In the genomic region with DNA sequence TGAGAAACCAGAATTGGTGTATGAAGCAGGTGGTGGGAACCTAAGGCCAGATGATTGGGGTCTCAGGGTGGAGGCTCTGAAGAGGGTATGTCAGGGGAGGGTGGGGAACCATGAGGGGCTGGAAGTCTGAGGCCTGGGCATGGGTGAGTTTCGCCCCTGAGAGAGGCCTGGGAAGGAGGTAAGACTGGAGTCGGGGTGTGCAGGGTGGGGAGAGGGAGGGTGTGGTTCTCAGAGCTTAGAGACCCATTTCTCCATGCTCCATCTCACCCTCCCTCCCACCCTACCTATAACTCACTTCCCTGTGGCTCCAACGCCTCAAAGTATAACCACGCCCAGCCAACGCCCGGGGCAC, we compare ENCODE assay signal across 6 cellular contexts. TPM values are rescaled to one million over a fixed set of nuclear protein-coding genes. Genes with fewer than 3 reads are reported as not detected.
DNase-seq lines count a peak whose midpoint lies in the region; ATAC-seq, FAIRE-seq and TF ChIP-seq lines count a peak whose summit lies in the region.

No MANE protein-coding gene starts in this region.

- H3K4me3 Mint-ChIP-seq in activated CD4-positive, alpha-beta T cell treated with anti-CD3 and anti-CD28 coated beads for 36 hours, result peak overlapping the region; percentile 84
- H3K4me3 Mint-ChIP-seq in astrocyte (ENCODE audit: unreplicated experiment), result peak overlapping the region; percentile 84
- peak overlapping the region; percentile 82 for H3K4me3 Mint-ChIP-seq in stimulated activated effector memory CD8-positive, alpha-beta T cell treated with anti-CD3 and anti-CD28 coated beads, Interleukin-12 subunit alpha, Interleukin-12 subunit beta, amount 100 ng/mL, for 72 hours

- POLR2A ChIA-PET in activated CD4-positive, alpha-beta T cell treated with anti-CD3 and anti-CD28 coated beads for 36 hours (lab: Charles Lee), result no interaction called here

- peaks cover 4% of the 10 kb centered on the region for H3K79me2 ChIP-seq in astrocyte (ENCODE audit: insufficient read depth, low read length)

- no peak overlapping the region for H3K4me3 ChIP-seq in astrocyte (ENCODE audit: insufficient read depth, low read depth, low read length)

- no peak overlapping the region for H2AFZ ChIP-seq in astrocyte (ENCODE audit: low read depth, low read length)

- intact Hi-C loops in activated CD4-positive, alpha-beta T cell treated with anti-CD3 and anti-CD28 coated beads for 36 hours (cut with DNase I, micrococcal nuclease), result loop anchor here (1.0 to 5.0 kb wide), 24 partner anchors 41 to 771 kb away; a partner anchor contains a TSS

- H3K9me3 Mint-ChIP-seq in activated CD4-positive, alpha-beta T cell treated with anti-CD3 and anti-CD28 coated beads for 36 hours (ENCODE audit: low read depth), result no peaks in the 10 kb centered on the region
- peaks cover 3% of the 10 kb centered on the region for H3K9me3 Mint-ChIP-seq in astrocyte (ENCODE audit: unreplicated experiment)
- H3K9me3 Mint-ChIP-seq in stimulated activated effector memory CD8-positive, alpha-beta T cell treated with anti-CD3 and anti-CD28 coated beads, Interleukin-12 subunit alpha, Interleukin-12 subunit beta, amount 100 ng/mL, for 72 hours, result no peaks in the 10 kb centered on the region

- no peak for DNase-seq in activated CD4-positive, alpha-beta T cell treated with anti-CD3 and anti-CD28 coated beads for 36 hours
- DNase-seq in activated CD4-positive, alpha-beta T cell treated with anti-CD3 and anti-CD28 coated beads, Interleukin-2, amount 50 U/mL, for 1 hour, result no peak
- DNase-seq in astrocyte (ENCODE audit: low read depth) (no peak), RKO (ENCODE audit: low spot score) (no peak)
- no peak for DNase-seq in stimulated activated effector memory CD8-positive, alpha-beta T cell treated with anti-CD3 and anti-CD28 coated beads, Interleukin-12 subunit alpha, Interleukin-12 subunit beta, amount 100 ng/mL, for 72 hours (ENCODE audit: low spot score in 2 of 2)

- H3K9me3 ChIP-seq in astrocyte (ENCODE audit: insufficient read depth, low read depth, low read length), result no peaks in the 10 kb centered on the region

- H3K27ac ChIP-seq in astrocyte (ENCODE audit: low read depth, low read length), result no peak overlapping the region

- no peak for TF ChIP-seq CTCF in astrocyte (IDR thresholded peaks at IDR 0.05; ENCODE audit: insufficient read depth, low read depth, low read length)

- peaks cover 5% of the 10 kb centered on the region for H4K20me1 ChIP-seq in astrocyte (ENCODE audit: insufficient read depth, low read length)

- H3K9ac ChIP-seq in astrocyte (ENCODE audit: low read length), result no peak overlapping the region

- no peaks in the 10 kb centered on the region for H3K27me3 Mint-ChIP-seq in activated CD4-positive, alpha-beta T cell treated with anti-CD3 and anti-CD28 coated beads for 36 hours
- peaks cover 19% of the 10 kb centered on the region for H3K27me3 Mint-ChIP-seq in astrocyte (ENCODE audit: low read depth, unreplicated experiment)

- no peak for FAIRE-seq in astrocyte (lab: Jason Lieb, UNC)

- H3K27ac Mint-ChIP-seq in activated CD4-positive, alpha-beta T cell treated with anti-CD3 and anti-CD28 coated beads for 36 hours, result peak overlapping the region; percentile 48
- no peak overlapping the region for H3K27ac Mint-ChIP-seq in astrocyte (ENCODE audit: unreplicated experiment)
- H3K27ac Mint-ChIP-seq in stimulated activated effector memory CD8-positive, alpha-beta T cell treated with anti-CD3 and anti-CD28 coated beads, Interleukin-12 subunit alpha, Interleukin-12 subunit beta, amount 100 ng/mL, for 72 hours, result peak overlapping the region; percentile 90

- H3K36me3 ChIP-seq in astrocyte (ENCODE audit: insufficient read depth, low read length), result no peaks in the 10 kb centered on the region

- ATAC-seq in activated CD4-positive, alpha-beta T cell treated with anti-CD3 and anti-CD28 coated beads for 36 hours, result no peak
- ATAC-seq in stimulated activated effector memory CD8-positive, alpha-beta T cell treated with anti-CD3 and anti-CD28 coated beads, Interleukin-12 subunit alpha, Interleukin-12 subunit beta, amount 100 ng/mL, for 72 hours, result no peak
- no peak for ATAC-seq in HG03521 (IDR thresholded peaks at IDR 0.05; ENCODE audit: unreplicated experiment)

- peaks cover 24% of the 10 kb centered on the region for H3K4me1 Mint-ChIP-seq in activated CD4-positive, alpha-beta T cell treated with anti-CD3 and anti-CD28 coated beads for 36 hours
- no peaks in the 10 kb centered on the region for H3K4me1 Mint-ChIP-seq in astrocyte (ENCODE audit: low read depth, unreplicated experiment)
- peaks cover 31% of the 10 kb centered on the region for H3K4me1 Mint-ChIP-seq in stimulated activated effector memory CD8-positive, alpha-beta T cell treated with anti-CD3 and anti-CD28 coated beads, Interleukin-12 subunit alpha, Interleukin-12 subunit beta, amount 100 ng/mL, for 72 hours

- CTCF ChIA-PET in activated CD4-positive, alpha-beta T cell treated with anti-CD3 and anti-CD28 coated beads for 36 hours (lab: Charles Lee), result no interaction called here

- no peaks in the 10 kb centered on the region for H3K36me3 Mint-ChIP-seq in activated CD4-positive, alpha-beta T cell treated with anti-CD3 and anti-CD28 coated beads for 36 hours (ENCODE audit: low read depth)
- peaks cover 2% of the 10 kb centered on the region for H3K36me3 Mint-ChIP-seq in astrocyte (ENCODE audit: low read depth, unreplicated experiment)
- peaks cover 6% of the 10 kb centered on the region for H3K36me3 Mint-ChIP-seq in stimulated activated effector memory CD8-positive, alpha-beta T cell treated with anti-CD3 and anti-CD28 coated beads, Interleukin-12 subunit alpha, Interleukin-12 subunit beta, amount 100 ng/mL, for 72 hours

- H3K4me2 ChIP-seq in astrocyte (ENCODE audit: low read length), result no peak overlapping the region

- peaks cover 7% of the 10 kb centered on the region for H3K27me3 ChIP-seq in astrocyte (ENCODE audit: insufficient read depth, low read length)

- H3K4me1 ChIP-seq in astrocyte (ENCODE audit: insufficient read depth, low read length), result no peaks in the 10 kb centered on the region

RNA-seq across cellular contexts. Expression of a gene that starts 1.0 kb away (rescaled TPM):
- total RNA-seq in activated CD4-positive, alpha-beta T cell treated with anti-CD3 and anti-CD28 coated beads for 36 hours, result 10 to 100 TPM in 1 of 2 experiments, 1 to 10 TPM in 1; 9.9 to 11.9 TPM
- 4.4 and 6.0 TPM in 2 replicates for total RNA-seq in astrocyte

RNA-seq across cellular contexts. Expression of a gene that starts 23.1 kb away (rescaled TPM):
- under 1 TPM in 1 of 2 experiments, not detected in 1; 0.11 TPM for total RNA-seq in activated CD4-positive, alpha-beta T cell treated with anti-CD3 and anti-CD28 coated beads for 36 hours
- 5.6 and 8.8 TPM in 2 replicates for total RNA-seq in astrocyte

RNA-seq across cellular contexts. Expression of a gene that starts 29.2 kb away (rescaled TPM):
- not detected for total RNA-seq in activated CD4-positive, alpha-beta T cell treated with anti-CD3 and anti-CD28 coated beads for 36 hours
- total RNA-seq in astrocyte, result 18.5 and 53.1 TPM in 2 replicates

RNA-seq across cellular contexts. Expression of a gene that starts 47.2 kb away (rescaled TPM):
- total RNA-seq in activated CD4-positive, alpha-beta T cell treated with anti-CD3 and anti-CD28 coated beads for 36 hours, result 10 to 100 TPM; 47.8 to 81.3 TPM
- 47.4 and 54.6 TPM in 2 replicates for total RNA-seq in astrocyte

RNA-seq across cellular contexts. Expression of a gene that starts 47.7 kb away (rescaled TPM):
- total RNA-seq in activated CD4-positive, alpha-beta T cell treated with anti-CD3 and anti-CD28 coated beads for 36 hours, result 1 to 10 TPM; 5.3 to 9.7 TPM
- total RNA-seq in astrocyte, result 8.4 and 8.8 TPM in 2 replicates

Comparison
In these comparisons a context has a peak if more than half of its experiments do, and no peak if none do; other contexts are left out.
1. RNA of a gene that starts 29.2 kb away (total RNA-seq): 18.5 to 53.1 TPM in astrocyte; not detected in activated CD4-positive, alpha-beta T cell treated with anti-CD3 and anti-CD28 coated beads for 36 hours; every median in the first group is over 10 times any median in the second.
2. Peak in every context shown above with its lines, with median percentiles within 50 percentile points of each other: H3K4me3 Mint-ChIP-seq.